Comparison of ENCODE assay signal across 9 cellular contexts in genomic region chr15:64699767-64700388, GRCh38.
A peak's percentile ranks its signal among the peaks of the same experiment; 100 is the strongest.
DNase-seq lines count a peak whose midpoint lies in the region; ATAC-seq and TF ChIP-seq lines count a peak whose summit lies in the region.
"Had no signal": no experiment of that assay in that cellular context is flagged by ENCODE, and none has a peak within 500 bp of the region (broad histone marks: within the 10 kb centered on the region; RNA-seq: fewer than 3 reads in every experiment).

No MANE protein-coding gene starts in this region.

- H3K9me2 ChIP-seq in PC-3 (replicated peaks; ENCODE audit: low read length): no peaks in the 10 kb centered on the region

- TF ChIP-seq CTCF in PC-3 (conservative IDR thresholded peaks at IDR 0.05; ENCODE audit: low read depth, low read length): no peak
- no peak for TF ChIP-seq CTCF in fibroblast of lung (conservative IDR thresholded peaks at IDR 0.05 in 1 of 2, IDR thresholded peaks at IDR 0.05 in 1 of 2; ENCODE audit: low read depth in 1 of 2, low read length in 2 of 2)
- TF ChIP-seq CTCF in neural progenitor cell (IDR thresholded peaks at IDR 0.05): no peak

- peaks cover 0 to 1% (median 0%) of the 10 kb centered on the region in 8 donors for H3K9me3 Mint-ChIP-seq in CD4-positive, alpha-beta memory T cell
- H3K9me3 Mint-ChIP-seq in neural progenitor cell: no peaks in the 10 kb centered on the region

- no peaks in the 10 kb centered on the region for H3K36me3 ChIP-seq in CD4-positive, alpha-beta memory T cell (ENCODE audit: insufficient read depth, low read length)
- no peaks in the 10 kb centered on the region for H3K36me3 ChIP-seq in PC-3 (ENCODE audit: low read depth, low read length)
- no peaks in the 10 kb centered on the region for H3K36me3 ChIP-seq in fibroblast of lung (ENCODE audit: control insufficient read depth, insufficient read depth, low read length)
- no peaks in the 10 kb centered on the region for H3K36me3 ChIP-seq in neural progenitor cell

- BruUV-seq in PC-3 (replicated peaks; lab: Mats Ljungman, UMichigan): no TSS peak

- H3K4me1 ChIP-seq in CD4-positive, alpha-beta memory T cell (ENCODE audit: insufficient read depth, low read length): peaks cover 63% of the 10 kb centered on the region
- H3K4me1 ChIP-seq in PC-3 (ENCODE audit: insufficient read depth, low read length): peaks cover 39% of the 10 kb centered on the region
- H3K4me1 ChIP-seq in fibroblast of lung (ENCODE audit: control insufficient read depth, extremely low read depth, insufficient read depth, low read length): peaks cover 27% of the 10 kb centered on the region
- peaks cover 50% of the 10 kb centered on the region for H3K4me1 ChIP-seq in neural progenitor cell

- H2AFZ ChIP-seq in PC-3 (ENCODE audit: low read length) (no peak overlapping the region), fibroblast of lung (ENCODE audit: low read length) (no peak overlapping the region), neural progenitor cell (replicated peaks) (no peak overlapping the region)

- no peak overlapping the region for H3K27ac ChIP-seq in CD4-positive, alpha-beta memory T cell (ENCODE audit: low read depth, low read length)
- H3K27ac ChIP-seq in PC-3 (ENCODE audit: low read length) (no peak overlapping the region), fibroblast of lung (ENCODE audit: insufficient read depth, low read length) (peak overlapping the region; percentile 19), neural progenitor cell (peak overlapping the region; percentile 80)
- H3K27ac ChIP-seq: foreskin keratinocyte had no signal

- CTCF ChIA-PET in CD4-positive, alpha-beta memory T cell (lab: Charles Lee; ENCODE audit: partially characterized antibody): interaction anchor here (0.9 to 25.2 kb wide), 3 partner anchors 10 to 27 kb away, joined by 3 to 509 read pairs (median 18); no protein-coding TSS in a partner anchor
- CTCF ChIA-PET in PC-3 (lab: Charles Lee): no interaction called here

- intact Hi-C loops in CD4-positive, alpha-beta memory T cell (cut with micrococcal nuclease): loop anchor here (10.0 kb wide), 1 partner anchor 605 kb away; the partner anchor contains the start of genes CIAO2A and SNX1
- intact Hi-C loops in PC-3 (cut with micrococcal nuclease): no loop called here

- no peaks in the 10 kb centered on the region for H3K27me3 Mint-ChIP-seq in CD4-positive, alpha-beta memory T cell
- peaks cover 7% of the 10 kb centered on the region for H3K27me3 Mint-ChIP-seq in neural progenitor cell (ENCODE audit: insufficient read depth, low read depth)

- H3K9ac ChIP-seq in PC-3 (ENCODE audit: low read length) (no peak overlapping the region), fibroblast of lung (ENCODE audit: insufficient read depth, low read length) (no peak overlapping the region), neural progenitor cell (peak overlapping the region; percentile 1)

- H3K4me3 Mint-ChIP-seq in CD4-positive, alpha-beta memory T cell: peak overlapping the region in 7 of 8 donors; percentile 46 to 95 (median 90)
- peak overlapping the region; percentile 90 for H3K4me3 Mint-ChIP-seq in neural progenitor cell

- H3K79me2 ChIP-seq in PC-3 (ENCODE audit: low read length) (peaks cover 78% of the 10 kb centered on the region), fibroblast of lung (ENCODE audit: control insufficient read depth, insufficient read depth, low read length) (peaks cover 59% of the 10 kb centered on the region), neural progenitor cell (ENCODE audit: low read depth) (peaks cover 81% of the 10 kb centered on the region)

- POLR2A ChIA-PET in CD4-positive, alpha-beta memory T cell (lab: Charles Lee; ENCODE audit: partially characterized antibody): interaction anchor here (1.0 kb wide), 1 partner anchor 194 kb away, joined by 3 read pairs; no protein-coding TSS in a partner anchor
- POLR2A ChIA-PET in PC-3 (lab: Charles Lee; ENCODE audit: unreplicated experiment): no interaction called here

- H3K36me3 Mint-ChIP-seq in CD4-positive, alpha-beta memory T cell: peaks cover 0 to 12% of the 10 kb centered on the region in 2 donors
- H3K36me3 Mint-ChIP-seq in neural progenitor cell: peaks cover 18% of the 10 kb centered on the region

- H4K20me1 ChIP-seq in PC-3 (ENCODE audit: low read length) (peaks cover 24% of the 10 kb centered on the region; the same call in 1 of the 2 replicates), fibroblast of lung (ENCODE audit: control insufficient read depth, extremely low read depth, insufficient read depth, low read length) (peaks cover 3% of the 10 kb centered on the region), neural progenitor cell (ENCODE audit: low read depth) (peaks cover 65% of the 10 kb centered on the region)

- H3K27me3 ChIP-seq in CD4-positive, alpha-beta memory T cell (ENCODE audit: insufficient read depth, low read length): no peaks in the 10 kb centered on the region
- H3K27me3 ChIP-seq in PC-3 (ENCODE audit: low read length): no peaks in the 10 kb centered on the region
- H3K27me3 ChIP-seq in fibroblast of lung (ENCODE audit: control insufficient read depth, insufficient read depth, low read length): no peaks in the 10 kb centered on the region
- H3K27me3 ChIP-seq in neural progenitor cell: no peaks in the 10 kb centered on the region
- H3K27me3 ChIP-seq: foreskin keratinocyte had no signal

- H3K9me3 ChIP-seq in CD4-positive, alpha-beta memory T cell (ENCODE audit: control insufficient read depth in 1 of 2, low read length in 2 of 2): no peaks in the 10 kb centered on the region
- H3K9me3 ChIP-seq in PC-3 (ENCODE audit: low read length): no peaks in the 10 kb centered on the region
- H3K9me3 ChIP-seq in fibroblast of lung (ENCODE audit: control insufficient read depth, insufficient read depth, low read depth, low read length): no peaks in the 10 kb centered on the region
- no peaks in the 10 kb centered on the region for H3K9me3 ChIP-seq in neural progenitor cell (ENCODE audit: low read depth)

- no peak for DNase-seq in CD4-positive, alpha-beta memory T cell
- DNase-seq in PC-3 (no peak), fibroblast of lung (ENCODE audit: low read depth in 2 of 2) (peak; percentile 50 to 51), neural progenitor cell (ENCODE audit: low spot score) (peak; percentile 74), foreskin melanocyte (no peak)

- ATAC-seq in PC-3 (no peak), GM18867 (IDR thresholded peaks at IDR 0.05; ENCODE audit: unreplicated experiment) (no peak), GM21529 (IDR thresholded peaks at IDR 0.05; ENCODE audit: unreplicated experiment) (no peak), GM18861 (IDR thresholded peaks at IDR 0.05; ENCODE audit: unreplicated experiment) (no peak)
- ATAC-seq: foreskin keratinocyte had no signal

- peak overlapping the region in 4 of 7 donors; percentile 38 to 73 (median 51) for H3K27ac Mint-ChIP-seq in CD4-positive, alpha-beta memory T cell
- H3K27ac Mint-ChIP-seq in neural progenitor cell: peak overlapping the region; percentile 64

- no peaks in the 10 kb centered on the region for H3F3A ChIP-seq in PC-3 (ENCODE audit: low read length, unreplicated experiment)
- H3F3A ChIP-seq in neural progenitor cell (ENCODE audit: low read depth): peaks cover 32% of the 10 kb centered on the region

- H3K4me2 ChIP-seq in PC-3 (ENCODE audit: low read length) (peak overlapping the region; percentile 84), fibroblast of lung (ENCODE audit: extremely low read depth, insufficient read depth, low read length) (peak overlapping the region; percentile 94), neural progenitor cell (peak overlapping the region; percentile 89)

- no peak overlapping the region for H3K4me3 ChIP-seq in CD4-positive, alpha-beta memory T cell (ENCODE audit: low read length in 2 of 2)
- H3K4me3 ChIP-seq in PC-3 (ENCODE audit: low read length): no peak overlapping the region
- peak overlapping the region; percentile 2 to 94 (median 28) for H3K4me3 ChIP-seq in fibroblast of lung (replicated peaks in 1 of 4; ENCODE audit: control extremely low read depth in 1 of 4, insufficient read depth in 1 of 4, low read depth in 3 of 4, low read length in 4 of 4)
- H3K4me3 ChIP-seq in neural progenitor cell: peak overlapping the region; percentile 87

- peaks cover 53 to 71% (median 61%) of the 10 kb centered on the region in 4 donors for H3K4me1 Mint-ChIP-seq in CD4-positive, alpha-beta memory T cell
- peaks cover 65% of the 10 kb centered on the region for H3K4me1 Mint-ChIP-seq in neural progenitor cell

Comparison
In these comparisons a context has a peak if more than half of its experiments do, and no peak if none do; other contexts are left out.
1. DNase-seq: peak in fibroblast of lung (2 of 2) and neural progenitor cell (single experiment); none in CD4-positive, alpha-beta memory T cell (0 of 5), PC-3 (single experiment) and foreskin melanocyte (single experiment).
2. H3K27ac ChIP-seq: peak in fibroblast of lung (single experiment) and neural progenitor cell (single experiment); none in CD4-positive, alpha-beta memory T cell (single experiment) and PC-3 (single experiment).
3. H3K4me3 ChIP-seq: peak in fibroblast of lung (4 of 4) and neural progenitor cell (single experiment); none in CD4-positive, alpha-beta memory T cell (0 of 2) and PC-3 (single experiment).
4. Peak in every context shown above with its lines, with median percentiles within 50 percentile points of each other: H3K4me2 ChIP-seq.